8 cellular contexts compared by ENCODE assay signal in the genomic region with DNA sequence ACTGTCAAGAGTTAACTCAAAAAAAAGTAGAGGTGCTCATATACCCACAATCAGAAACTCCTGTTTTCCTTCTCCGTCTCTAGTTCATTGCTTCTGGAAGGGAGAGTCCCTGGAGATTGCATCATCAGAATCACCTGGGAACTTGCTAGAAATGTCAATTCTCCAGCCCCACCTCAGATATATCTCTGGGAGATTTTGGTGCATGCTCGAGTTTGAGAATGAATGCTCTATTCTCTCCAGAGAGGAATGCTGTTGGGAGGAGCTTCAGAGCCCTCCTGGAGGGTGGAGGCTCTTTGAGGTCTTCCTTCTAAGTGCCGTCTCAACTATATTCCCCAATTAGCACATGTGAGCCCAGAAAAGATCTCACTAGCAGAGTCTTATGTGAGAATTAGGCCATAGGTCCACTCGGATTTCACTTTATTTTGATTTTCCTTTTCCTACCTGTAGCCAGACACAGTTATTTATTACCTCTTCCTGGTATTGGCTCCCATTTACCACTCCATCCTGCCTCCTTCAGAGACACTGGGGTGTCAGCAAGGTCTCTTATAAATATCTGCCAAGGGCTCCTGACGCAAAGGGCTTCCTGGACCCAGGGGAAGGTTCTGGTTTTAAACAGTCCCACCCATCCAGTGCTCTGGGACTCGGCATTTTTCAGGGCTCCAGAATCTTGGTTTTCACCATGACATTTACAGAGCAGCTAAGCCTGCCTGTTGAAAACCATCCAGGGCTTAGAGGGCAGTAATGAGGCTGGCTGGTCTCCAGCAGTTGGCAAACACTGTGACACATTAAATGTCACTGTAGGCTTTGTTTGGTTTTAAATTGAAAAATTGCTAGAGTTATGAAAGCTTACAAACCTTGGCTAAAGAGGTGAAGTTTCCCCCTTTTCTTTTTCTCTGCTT.
DNase-seq lines count a peak whose midpoint lies in the region; TF ChIP-seq lines count a peak whose summit lies in the region.

No MANE protein-coding gene starts in this region.

- peak overlapping the region; percentile 23 for H3K27ac Mint-ChIP-seq in activated T-helper 2 cell treated with anti-CD3 and anti-CD28 coated beads, Interferon-gamma antibody, Interleukin-2, Interleukin-4, amounts not matched to agents 10 μg/mL and 5 μg/mL and 100 μg/mL, durations not matched to agents 14 hours and 24 hours and 36 hours
- no peak overlapping the region for H3K27ac Mint-ChIP-seq in endothelial cell (ENCODE audit: unreplicated experiment)

- H3K27me3 ChIP-seq in thymus (ENCODE audit: control insufficient read depth, insufficient read depth): no peaks in the 10 kb centered on the region

- peak; percentile 49 for DNase-seq in DMS53 (lab: John Stamatoyannopoulos, UW)
- DNase-seq in DMS53 treated with DMSO at 0.1 percent for 48 hours (lab: John Stamatoyannopoulos, UW; ENCODE audit: unreplicated experiment): no peak
- no peak for DNase-seq in activated T-helper 2 cell treated with anti-CD3 and anti-CD28 coated beads, Interferon-gamma antibody, Interleukin-2, Interleukin-4, amounts not matched to agents 10 μg/mL and 5 μg/mL and 100 μg/mL, durations not matched to agents 14 hours and 24 hours and 36 hours (ENCODE audit: low spot score)
- peak in 30 of 51 donors; percentile 6 to 67 (median 40) for DNase-seq in hypothalamus (lab: John Stamatoyannopoulos, UW)
- no peak for DNase-seq in stimulated activated CD4-positive, alpha-beta T cell treated with anti-CD3 and anti-CD28 coated beads, Interleukin-2, amount 100 ng/mL, for 24 hours
- no peak for DNase-seq in NK-92 treated with Interleukin-12 subunit alpha and Interleukin-12 subunit beta, amount 100 ng/mL, for 24 hours (lab: John Stamatoyannopoulos, UW)
- no peak for DNase-seq in endothelial cell (ENCODE audit: low spot score)

- H3K36me3 ChIP-seq in thymus (ENCODE audit: control insufficient read depth, insufficient read depth): no peaks in the 10 kb centered on the region

- H3K4me3 ChIP-seq in thymus (ENCODE audit: low read length): no peak overlapping the region

- no peaks in the 10 kb centered on the region for H3K36me3 Mint-ChIP-seq in activated T-helper 2 cell treated with anti-CD3 and anti-CD28 coated beads, Interferon-gamma antibody, Interleukin-2, Interleukin-4, amounts not matched to agents 10 μg/mL and 5 μg/mL and 100 μg/mL, durations not matched to agents 14 hours and 24 hours and 36 hours (ENCODE audit: low read depth)
- no peaks in the 10 kb centered on the region for H3K36me3 Mint-ChIP-seq in endothelial cell (ENCODE audit: low read depth, unreplicated experiment)

- H3K4me1 ChIP-seq in thymus (ENCODE audit: control insufficient read depth, insufficient read depth, low read length): peaks cover 2% of the 10 kb centered on the region

- peaks cover 57% of the 10 kb centered on the region for H3K4me1 Mint-ChIP-seq in activated T-helper 2 cell treated with anti-CD3 and anti-CD28 coated beads, Interferon-gamma antibody, Interleukin-2, Interleukin-4, amounts not matched to agents 10 μg/mL and 5 μg/mL and 100 μg/mL, durations not matched to agents 14 hours and 24 hours and 36 hours (ENCODE audit: low read depth)
- H3K4me1 Mint-ChIP-seq in endothelial cell (ENCODE audit: unreplicated experiment): peaks cover 11% of the 10 kb centered on the region

- no peaks in the 10 kb centered on the region for H3K9me3 ChIP-seq in thymus (ENCODE audit: control insufficient read depth)

- no peak overlapping the region for H3K4me3 Mint-ChIP-seq in activated T-helper 2 cell treated with anti-CD3 and anti-CD28 coated beads, Interferon-gamma antibody, Interleukin-2, Interleukin-4, amounts not matched to agents 10 μg/mL and 5 μg/mL and 100 μg/mL, durations not matched to agents 14 hours and 24 hours and 36 hours (ENCODE audit: low read depth)
- H3K4me3 Mint-ChIP-seq in endothelial cell (ENCODE audit: unreplicated experiment): no peak overlapping the region

- 84% methylated on average over 6 of the region's 6 CpGs for WGBS in thymus

- H3K27ac ChIP-seq in thymus (ENCODE audit: low read depth): peak overlapping the region; percentile 56

- H3K27me3 Mint-ChIP-seq in activated T-helper 2 cell treated with anti-CD3 and anti-CD28 coated beads, Interferon-gamma antibody, Interleukin-2, Interleukin-4, amounts not matched to agents 10 μg/mL and 5 μg/mL and 100 μg/mL, durations not matched to agents 14 hours and 24 hours and 36 hours (ENCODE audit: low read depth): peaks cover 12% of the 10 kb centered on the region
- H3K27me3 Mint-ChIP-seq in endothelial cell (ENCODE audit: unreplicated experiment): peaks cover 11% of the 10 kb centered on the region

- no peak for TF ChIP-seq CTCF in endothelial cell (IDR thresholded peaks at IDR 0.05; ENCODE audit: unreplicated experiment)

- H3K9me3 Mint-ChIP-seq in activated T-helper 2 cell treated with anti-CD3 and anti-CD28 coated beads, Interferon-gamma antibody, Interleukin-2, Interleukin-4, amounts not matched to agents 10 μg/mL and 5 μg/mL and 100 μg/mL, durations not matched to agents 14 hours and 24 hours and 36 hours: peaks cover 7% of the 10 kb centered on the region
- no peaks in the 10 kb centered on the region for H3K9me3 Mint-ChIP-seq in endothelial cell (ENCODE audit: unreplicated experiment)

- intact Hi-C loops in activated T-helper 2 cell treated with anti-CD3 and anti-CD28 coated beads, Interferon-gamma antibody, Interleukin-2, Interleukin-4, amounts not matched to agents 10 μg/mL and 5 μg/mL and 100 μg/mL, durations not matched to agents 14 hours and 24 hours and 36 hours (cut with micrococcal nuclease): loop anchor here (5.0 to 10.0 kb wide), 4 partner anchors 108 to 1380 kb away; a partner anchor contains a TSS

Comparison
In these comparisons a context has a peak if more than half of its experiments do, and no peak if none do; other contexts are left out.
1. DNase-seq: peak in DMS53 (single experiment) and hypothalamus (30 of 51); none in DMS53 treated with DMSO at 0.1 percent for 48 hours (single experiment), activated T-helper 2 cell treated with anti-CD3 and anti-CD28 coated beads, Interferon-gamma antibody, Interleukin-2, Interleukin-4, amounts not matched to agents 10 μg/mL and 5 μg/mL and 100 μg/mL, durations not matched to agents 14 hours and 24 hours and 36 hours (single experiment), stimulated activated CD4-positive, alpha-beta T cell treated with anti-CD3 and anti-CD28 coated beads, Interleukin-2, amount 100 ng/mL, for 24 hours (0 of 2), NK-92 treated with Interleukin-12 subunit alpha and Interleukin-12 subunit beta, amount 100 ng/mL, for 24 hours (single experiment) and endothelial cell (single experiment).